ENCODE assay signal across 1 cellular context in the genomic region with DNA sequence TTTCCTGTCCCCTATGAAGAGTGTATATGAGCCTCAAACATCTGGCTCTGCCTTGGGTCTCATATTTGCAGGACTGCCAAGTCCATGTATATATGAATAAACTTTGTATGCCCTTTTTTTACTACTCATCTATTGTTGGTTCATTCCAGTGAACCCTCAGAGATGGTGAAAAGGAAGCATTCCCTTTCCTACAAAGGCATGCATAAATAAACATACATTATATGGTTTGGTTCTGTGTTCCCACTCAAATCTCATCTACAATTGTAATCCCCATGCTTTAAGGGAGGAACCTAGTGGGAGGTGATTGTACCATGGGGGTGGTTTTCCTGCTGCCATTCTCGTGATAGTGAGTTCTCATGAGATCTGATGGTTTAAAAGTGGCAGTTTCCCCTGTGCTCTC.
TF ChIP-seq lines count a peak whose summit lies in the region.

No MANE protein-coding gene starts in this region.

TF ChIP-seq in WTC11, 78 proteins besides CTCF, POLR2A, EP300 and RAD21 (continued from another document):
- no peak for TF ChIP-seq ZNF423 (CRISPR knock-in tag; IDR thresholded peaks at IDR 0.05)
- TF ChIP-seq, protein P1, sequence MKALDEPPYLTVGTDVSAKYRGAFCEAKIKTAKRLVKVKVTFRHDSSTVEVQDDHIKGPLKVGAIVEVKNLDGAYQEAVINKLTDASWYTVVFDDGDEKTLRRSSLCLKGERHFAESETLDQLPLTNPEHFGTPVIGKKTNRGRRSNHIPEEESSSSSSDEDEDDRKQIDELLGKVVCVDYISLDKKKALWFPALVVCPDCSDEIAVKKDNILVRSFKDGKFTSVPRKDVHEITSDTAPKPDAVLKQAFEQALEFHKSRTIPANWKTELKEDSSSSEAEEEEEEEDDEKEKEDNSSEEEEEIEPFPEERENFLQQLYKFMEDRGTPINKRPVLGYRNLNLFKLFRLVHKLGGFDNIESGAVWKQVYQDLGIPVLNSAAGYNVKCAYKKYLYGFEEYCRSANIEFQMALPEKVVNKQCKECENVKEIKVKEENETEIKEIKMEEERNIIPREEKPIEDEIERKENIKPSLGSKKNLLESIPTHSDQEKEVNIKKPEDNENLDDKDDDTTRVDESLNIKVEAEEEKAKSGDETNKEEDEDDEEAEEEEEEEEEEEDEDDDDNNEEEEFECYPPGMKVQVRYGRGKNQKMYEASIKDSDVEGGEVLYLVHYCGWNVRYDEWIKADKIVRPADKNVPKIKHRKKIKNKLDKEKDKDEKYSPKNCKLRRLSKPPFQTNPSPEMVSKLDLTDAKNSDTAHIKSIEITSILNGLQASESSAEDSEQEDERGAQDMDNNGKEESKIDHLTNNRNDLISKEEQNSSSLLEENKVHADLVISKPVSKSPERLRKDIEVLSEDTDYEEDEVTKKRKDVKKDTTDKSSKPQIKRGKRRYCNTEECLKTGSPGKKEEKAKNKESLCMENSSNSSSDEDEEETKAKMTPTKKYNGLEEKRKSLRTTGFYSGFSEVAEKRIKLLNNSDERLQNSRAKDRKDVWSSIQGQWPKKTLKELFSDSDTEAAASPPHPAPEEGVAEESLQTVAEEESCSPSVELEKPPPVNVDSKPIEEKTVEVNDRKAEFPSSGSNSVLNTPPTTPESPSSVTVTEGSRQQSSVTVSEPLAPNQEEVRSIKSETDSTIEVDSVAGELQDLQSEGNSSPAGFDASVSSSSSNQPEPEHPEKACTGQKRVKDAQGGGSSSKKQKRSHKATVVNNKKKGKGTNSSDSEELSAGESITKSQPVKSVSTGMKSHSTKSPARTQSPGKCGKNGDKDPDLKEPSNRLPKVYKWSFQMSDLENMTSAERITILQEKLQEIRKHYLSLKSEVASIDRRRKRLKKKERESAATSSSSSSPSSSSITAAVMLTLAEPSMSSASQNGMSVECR (CRISPR knock-in tag; IDR thresholded peaks at IDR 0.05; ENCODE audit: borderline replicate concordance) = no peak
- TF ChIP-seq ZNF219 (CRISPR knock-in tag; IDR thresholded peaks at IDR 0.05; ENCODE audit: borderline replicate concordance) = no peak
- TF ChIP-seq, protein P2, sequence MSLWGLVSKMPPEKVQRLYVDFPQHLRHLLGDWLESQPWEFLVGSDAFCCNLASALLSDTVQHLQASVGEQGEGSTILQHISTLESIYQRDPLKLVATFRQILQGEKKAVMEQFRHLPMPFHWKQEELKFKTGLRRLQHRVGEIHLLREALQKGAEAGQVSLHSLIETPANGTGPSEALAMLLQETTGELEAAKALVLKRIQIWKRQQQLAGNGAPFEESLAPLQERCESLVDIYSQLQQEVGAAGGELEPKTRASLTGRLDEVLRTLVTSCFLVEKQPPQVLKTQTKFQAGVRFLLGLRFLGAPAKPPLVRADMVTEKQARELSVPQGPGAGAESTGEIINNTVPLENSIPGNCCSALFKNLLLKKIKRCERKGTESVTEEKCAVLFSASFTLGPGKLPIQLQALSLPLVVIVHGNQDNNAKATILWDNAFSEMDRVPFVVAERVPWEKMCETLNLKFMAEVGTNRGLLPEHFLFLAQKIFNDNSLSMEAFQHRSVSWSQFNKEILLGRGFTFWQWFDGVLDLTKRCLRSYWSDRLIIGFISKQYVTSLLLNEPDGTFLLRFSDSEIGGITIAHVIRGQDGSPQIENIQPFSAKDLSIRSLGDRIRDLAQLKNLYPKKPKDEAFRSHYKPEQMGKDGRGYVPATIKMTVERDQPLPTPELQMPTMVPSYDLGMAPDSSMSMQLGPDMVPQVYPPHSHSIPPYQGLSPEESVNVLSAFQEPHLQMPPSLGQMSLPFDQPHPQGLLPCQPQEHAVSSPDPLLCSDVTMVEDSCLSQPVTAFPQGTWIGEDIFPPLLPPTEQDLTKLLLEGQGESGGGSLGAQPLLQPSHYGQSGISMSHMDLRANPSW (CRISPR knock-in tag; conservative IDR thresholded peaks at IDR 0.05; ENCODE audit: low read depth) = no peak
- no peak for TF ChIP-seq RORB (CRISPR knock-in tag; IDR thresholded peaks at IDR 0.05)
- TF ChIP-seq, protein P3, sequence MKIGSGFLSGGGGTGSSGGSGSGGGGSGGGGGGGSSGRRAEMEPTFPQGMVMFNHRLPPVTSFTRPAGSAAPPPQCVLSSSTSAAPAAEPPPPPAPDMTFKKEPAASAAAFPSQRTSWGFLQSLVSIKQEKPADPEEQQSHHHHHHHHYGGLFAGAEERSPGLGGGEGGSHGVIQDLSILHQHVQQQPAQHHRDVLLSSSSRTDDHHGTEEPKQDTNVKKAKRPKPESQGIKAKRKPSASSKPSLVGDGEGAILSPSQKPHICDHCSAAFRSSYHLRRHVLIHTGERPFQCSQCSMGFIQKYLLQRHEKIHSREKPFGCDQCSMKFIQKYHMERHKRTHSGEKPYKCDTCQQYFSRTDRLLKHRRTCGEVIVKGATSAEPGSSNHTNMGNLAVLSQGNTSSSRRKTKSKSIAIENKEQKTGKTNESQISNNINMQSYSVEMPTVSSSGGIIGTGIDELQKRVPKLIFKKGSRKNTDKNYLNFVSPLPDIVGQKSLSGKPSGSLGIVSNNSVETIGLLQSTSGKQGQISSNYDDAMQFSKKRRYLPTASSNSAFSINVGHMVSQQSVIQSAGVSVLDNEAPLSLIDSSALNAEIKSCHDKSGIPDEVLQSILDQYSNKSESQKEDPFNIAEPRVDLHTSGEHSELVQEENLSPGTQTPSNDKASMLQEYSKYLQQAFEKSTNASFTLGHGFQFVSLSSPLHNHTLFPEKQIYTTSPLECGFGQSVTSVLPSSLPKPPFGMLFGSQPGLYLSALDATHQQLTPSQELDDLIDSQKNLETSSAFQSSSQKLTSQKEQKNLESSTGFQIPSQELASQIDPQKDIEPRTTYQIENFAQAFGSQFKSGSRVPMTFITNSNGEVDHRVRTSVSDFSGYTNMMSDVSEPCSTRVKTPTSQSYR (CRISPR knock-in tag; IDR thresholded peaks at IDR 0.05) = no peak
- no peak for TF ChIP-seq IRF2 (CRISPR knock-in tag; IDR thresholded peaks at IDR 0.05; ENCODE audit: borderline replicate concordance, low read depth)
- TF ChIP-seq TEAD4 (CRISPR knock-in tag; IDR thresholded peaks at IDR 0.05) = no peak
- no peak for TF ChIP-seq TCF7 (CRISPR knock-in tag; IDR thresholded peaks at IDR 0.05; ENCODE audit: low read depth)
- TF ChIP-seq ELF4 (CRISPR knock-in tag; IDR thresholded peaks at IDR 0.05; ENCODE audit: low read depth) = no peak
- no peak for TF ChIP-seq GRHL2 (CRISPR knock-in tag; IDR thresholded peaks at IDR 0.05; ENCODE audit: insufficient replicate concordance, severe bottlenecking)
- no peak for TF ChIP-seq FOXK1 (CRISPR knock-in tag; IDR thresholded peaks at IDR 0.05)
- TF ChIP-seq OVOL2 (CRISPR knock-in tag; IDR thresholded peaks at IDR 0.05; ENCODE audit: borderline replicate concordance) = no peak
